Comparison of ENCODE assay signal across 1 cellular context in genomic region chr1:242525360-242525722, GRCh38.
TF ChIP-seq lines count a peak whose summit lies in the region.

No MANE protein-coding gene starts in this region.

TF ChIP-seq in A549, 52 proteins besides CTCF, POLR2A, EP300 and RAD21 (continued from another document):
- TF ChIP-seq USF2 (IDR thresholded peaks at IDR 0.05) (no peak), RARB (CRISPR knock-in tag; IDR thresholded peaks at IDR 0.05) (no peak)
